Comparison of ENCODE assay signal across 8 cellular contexts in the genomic region with DNA sequence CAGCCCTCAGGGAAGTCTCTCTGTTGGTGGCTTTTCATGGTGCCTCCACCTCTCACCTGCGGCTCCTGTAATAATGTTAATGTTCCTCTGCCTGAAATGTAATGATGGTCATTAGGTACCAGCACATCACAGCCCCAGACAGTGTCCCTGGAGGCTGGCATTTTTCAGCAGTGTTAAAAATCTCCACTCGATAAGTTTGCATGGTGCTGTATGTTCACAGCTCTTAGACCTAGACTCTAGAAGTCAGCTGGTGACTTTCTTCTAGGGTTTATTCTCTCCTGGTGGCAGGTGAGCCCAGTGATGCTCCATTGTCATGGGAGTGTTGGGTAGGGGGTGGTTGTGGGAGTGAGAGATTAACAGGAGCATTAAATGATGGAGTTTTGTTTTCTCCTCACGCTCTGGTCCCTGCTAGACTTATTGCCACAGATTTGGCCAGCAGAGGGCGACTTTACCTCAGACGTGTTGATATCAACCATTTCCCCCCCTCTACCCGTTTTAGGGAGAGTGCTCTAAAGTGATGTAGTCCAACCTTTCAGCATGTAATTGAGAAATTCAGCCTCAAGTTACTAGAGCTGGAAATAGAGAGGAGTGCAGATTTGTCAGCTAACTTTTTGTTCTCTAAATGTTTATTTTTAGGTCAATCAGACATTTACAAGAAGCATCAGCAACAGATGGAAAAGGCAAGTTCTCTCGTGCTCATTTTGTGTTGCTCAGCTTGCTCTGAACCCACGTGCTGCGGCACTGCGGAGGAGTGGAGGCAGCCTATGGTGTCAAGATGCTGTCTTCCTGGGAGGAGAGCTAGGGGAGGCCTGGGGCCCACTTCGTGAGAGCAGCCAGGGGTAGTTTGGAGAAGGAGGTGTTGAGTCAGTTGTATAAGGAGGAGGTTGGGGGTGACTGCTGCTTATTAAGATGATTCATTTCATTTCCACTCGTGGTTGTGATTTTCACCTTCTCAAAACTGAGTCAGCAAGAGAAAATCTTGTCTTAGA. TPM values are rescaled to one million over a fixed set of nuclear protein-coding genes. Genes with fewer than 3 reads are reported as not detected.
DNase-seq lines count a peak whose midpoint lies in the region; ATAC-seq and TF ChIP-seq lines count a peak whose summit lies in the region.

No MANE protein-coding gene starts in this region.

- peak; percentile 82 for ATAC-seq in left ventricle myocardium superior
- ATAC-seq in HG02763 (IDR thresholded peaks at IDR 0.05; ENCODE audit: unreplicated experiment) = no peak
- ATAC-seq in GM19397 (IDR thresholded peaks at IDR 0.05; ENCODE audit: unreplicated experiment) = no peak

- no peak overlapping the region for H3K4me3 ChIP-seq in GM12864 (ENCODE audit: low read depth, low read length)

- TF ChIP-seq CTCF in GM12864 (IDR thresholded peaks at IDR 0.05; ENCODE audit: low read depth, low read length, missing control alignments) = peak; percentile 80

- peak; percentile 43 for DNase-seq in GM12864 (ENCODE audit: low read depth)
- peak; percentile 58 for DNase-seq in NCI-H1105 treated with DMSO at 0.1 percent for 48 hours (lab: John Stamatoyannopoulos, UW)
- peak; percentile 50 to 82 (median 72) for DNase-seq in T-helper 2 cell
- DNase-seq in amniotic stem cell (lab: John Stamatoyannopoulos, UW) = peak; percentile 77
- peak; percentile 87 for DNase-seq in left ventricle myocardium superior
- peak; percentile 59 for DNase-seq in renal cortical epithelial cell (ENCODE audit: low read depth)

- intact Hi-C loops in left ventricle myocardium superior (cut with micrococcal nuclease) = loop anchor here (5.0 kb wide), 1 partner anchor 130 kb away; no protein-coding TSS in a partner anchor

RNA-seq across cellular contexts. Expression of gene GPR107, which starts 53.4 kb away (rescaled TPM):
- total RNA-seq in left ventricle myocardium superior = 21.1 TPM
- total RNA-seq in renal cortical epithelial cell = 19.8 and 41.0 TPM in 2 replicates
